ENCODE assay signal across 1 cellular context in genomic region chr9:2228641-2229040, GRCh38.
TF ChIP-seq lines count a peak whose summit lies in the region.

No MANE protein-coding gene starts in this region.

TF ChIP-seq in HCT116, 20 proteins besides CTCF, POLR2A, EP300 and RAD21:
- TF ChIP-seq ELF1 (IDR thresholded peaks at IDR 0.05; ENCODE audit: borderline replicate concordance, low read depth) (no peak), REST (IDR thresholded peaks at IDR 0.05; ENCODE audit: low read depth) (no peak), YY1 (IDR thresholded peaks at IDR 0.05; ENCODE audit: extremely low read depth, insufficient replicate concordance, low read depth, low read length) (no peak), ATF3 (IDR thresholded peaks at IDR 0.05) (no peak), EZH2 (IDR thresholded peaks at IDR 0.05) (no peak), MAX (IDR thresholded peaks at IDR 0.05) (no peak), EGR1 (IDR thresholded peaks at IDR 0.05; ENCODE audit: low read depth) (no peak), SP1 (IDR thresholded peaks at IDR 0.05; ENCODE audit: low read depth) (no peak), SIN3A (IDR thresholded peaks at IDR 0.05; ENCODE audit: low read depth) (no peak), ZFX (IDR thresholded peaks at IDR 0.05) (no peak)
